Comparison of ENCODE assay signal across 8 cellular contexts in genomic region chr2:159615936-159616733, GRCh38. TPM values are rescaled to one million over a fixed set of nuclear protein-coding genes. Genes with fewer than 3 reads are reported as not detected.
A peak's percentile ranks its signal among the peaks of the same experiment; 100 is the strongest.
DNase-seq lines count a peak whose midpoint lies in the region; ATAC-seq and TF ChIP-seq lines count a peak whose summit lies in the region.

A gene with protein sequence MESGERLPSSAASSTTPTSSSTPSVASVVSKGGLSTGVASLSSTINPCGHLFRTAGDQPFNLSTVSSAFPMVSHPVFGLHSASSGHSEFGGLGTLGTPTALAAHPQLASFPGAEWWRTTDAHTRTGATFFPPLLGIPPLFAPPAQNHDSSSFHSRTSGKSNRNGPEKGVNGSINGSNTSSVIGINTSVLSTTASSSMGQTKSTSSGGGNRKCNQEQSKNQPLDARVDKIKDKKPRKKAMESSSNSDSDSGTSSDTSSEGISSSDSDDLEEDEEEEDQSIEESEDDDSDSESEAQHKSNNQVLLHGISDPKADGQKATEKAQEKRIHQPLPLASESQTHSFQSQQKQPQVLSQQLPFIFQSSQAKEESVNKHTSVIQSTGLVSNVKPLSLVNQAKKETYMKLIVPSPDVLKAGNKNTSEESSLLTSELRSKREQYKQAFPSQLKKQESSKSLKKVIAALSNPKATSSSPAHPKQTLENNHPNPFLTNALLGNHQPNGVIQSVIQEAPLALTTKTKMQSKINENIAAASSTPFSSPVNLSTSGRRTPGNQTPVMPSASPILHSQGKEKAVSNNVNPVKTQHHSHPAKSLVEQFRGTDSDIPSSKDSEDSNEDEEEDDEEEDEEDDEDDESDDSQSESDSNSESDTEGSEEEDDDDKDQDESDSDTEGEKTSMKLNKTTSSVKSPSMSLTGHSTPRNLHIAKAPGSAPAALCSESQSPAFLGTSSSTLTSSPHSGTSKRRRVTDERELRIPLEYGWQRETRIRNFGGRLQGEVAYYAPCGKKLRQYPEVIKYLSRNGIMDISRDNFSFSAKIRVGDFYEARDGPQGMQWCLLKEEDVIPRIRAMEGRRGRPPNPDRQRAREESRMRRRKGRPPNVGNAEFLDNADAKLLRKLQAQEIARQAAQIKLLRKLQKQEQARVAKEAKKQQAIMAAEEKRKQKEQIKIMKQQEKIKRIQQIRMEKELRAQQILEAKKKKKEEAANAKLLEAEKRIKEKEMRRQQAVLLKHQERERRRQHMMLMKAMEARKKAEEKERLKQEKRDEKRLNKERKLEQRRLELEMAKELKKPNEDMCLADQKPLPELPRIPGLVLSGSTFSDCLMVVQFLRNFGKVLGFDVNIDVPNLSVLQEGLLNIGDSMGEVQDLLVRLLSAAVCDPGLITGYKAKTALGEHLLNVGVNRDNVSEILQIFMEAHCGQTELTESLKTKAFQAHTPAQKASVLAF (N-terminal part only) (minus strand): TSS chr2:159616548. CDS start chr2:159478719, 137,829 bp downstream.

- H3K9me3 Mint-ChIP-seq in progenitor cell of endocrine pancreas (ENCODE audit: low read depth) = no peaks in the 10 kb centered on the region

- no peaks in the 10 kb centered on the region for H3K36me3 Mint-ChIP-seq in progenitor cell of endocrine pancreas (ENCODE audit: insufficient read depth)

- peak; percentile 61 for DNase-seq in GM04503 (ENCODE audit: low read depth)
- DNase-seq in SJSA1 (ENCODE audit: low read depth in 1 of 2, low spot score in 2 of 2) = peak; percentile 51 to 71
- DNase-seq in brain pericyte (ENCODE audit: low read depth, low spot score) = peak; percentile 49
- peak in 43 of 51 donors; percentile 5 to 90 (median 61) for DNase-seq in hypothalamus (lab: John Stamatoyannopoulos, UW)
- peak; percentile 34 for DNase-seq in progenitor cell of endocrine pancreas (ENCODE audit: low spot score, unreplicated experiment)
- DNase-seq in NCI-H128 (lab: John Stamatoyannopoulos, UW; ENCODE audit: unreplicated experiment) = no peak

- H3K27ac Mint-ChIP-seq in progenitor cell of endocrine pancreas = peak within 1 kb of the TSS; percentile 98

- peaks cover 42% of the 10 kb centered on the region for H3K4me1 Mint-ChIP-seq in progenitor cell of endocrine pancreas (ENCODE audit: low read depth)

- peaks cover 33% of the 10 kb centered on the region; the same call in 1 of the 2 replicates for H3K79me2 ChIP-seq in KMS-11 (ENCODE audit: insufficient read depth, low read depth)

- H3K36me3 ChIP-seq in KMS-11 (ENCODE audit: insufficient read depth) = no peaks in the 10 kb centered on the region
- no peaks in the 10 kb centered on the region; the same call in 1 of the 2 replicates for H3K36me3 ChIP-seq in SJSA1

- no peaks in the 10 kb centered on the region for H3K27me3 ChIP-seq in KMS-11 (ENCODE audit: insufficient read depth, low read depth)
- H3K27me3 ChIP-seq in SJSA1 (replicated peaks) = no peaks in the 10 kb centered on the region

- H3K27ac ChIP-seq in KMS-11 (peak within 1 kb of the TSS; percentile 86), SJSA1 (peak within 1 kb of the TSS; percentile 92)

- peak; percentile 45 for ATAC-seq in GM21825 (IDR thresholded peaks at IDR 0.05; ENCODE audit: unreplicated experiment)

- peak within 1 kb of the TSS; percentile 87 for H3K9ac ChIP-seq in KMS-11

- peak within 1 kb of the TSS; percentile 80 for H3K4me3 Mint-ChIP-seq in progenitor cell of endocrine pancreas (ENCODE audit: low read depth)

- TF ChIP-seq CTCF in KMS-11 (conservative IDR thresholded peaks at IDR 0.05; ENCODE audit: low read depth, low read length) (no peak), progenitor cell of endocrine pancreas (IDR thresholded peaks at IDR 0.05; ENCODE audit: unreplicated experiment) (no peak)

- H3K4me3 ChIP-seq in KMS-11 (IDR thresholded peaks at IDR 0.05; ENCODE audit: insufficient read depth, low read depth, low read length) (peak within 1 kb of the TSS; percentile 77), SJSA1 (peak within 1 kb of the TSS; percentile 71)

- peak within 1 kb of the TSS; percentile 96 for H2AFZ ChIP-seq in KMS-11 (ENCODE audit: low read depth)

- no peaks in the 10 kb centered on the region for H3K9me3 ChIP-seq in SJSA1 (replicated peaks)

- H3K4me2 ChIP-seq in KMS-11 = peak within 1 kb of the TSS; percentile 97

- no peaks in the 10 kb centered on the region for H3K27me3 Mint-ChIP-seq in progenitor cell of endocrine pancreas

- H4K20me1 ChIP-seq in KMS-11 (ENCODE audit: insufficient read depth) = no peaks in the 10 kb centered on the region

- H3K4me1 ChIP-seq in KMS-11 (ENCODE audit: low read depth, poor library complexity, severe bottlenecking) = peaks cover 36% of the 10 kb centered on the region
- H3K4me1 ChIP-seq in SJSA1 (replicated peaks) = peaks cover 6% of the 10 kb centered on the region; the same call in 1 of the 2 replicates

RNA-seq across cellular contexts. Expression of the gene that starts here (rescaled TPM):
- total RNA-seq in SJSA1 (2014; rRNA removed; shearing (Covaris generic)) = 15.0 and 20.5 TPM in 2 replicates
- 150 and 155 TPM in 2 replicates for total RNA-seq in progenitor cell of endocrine pancreas
